ENCODE assay signal across 14 cellular contexts in genomic region chr1:87169250-87169910, GRCh38.
DNase-seq lines count a peak whose midpoint lies in the region; ATAC-seq and TF ChIP-seq lines count a peak whose summit lies in the region.
"Had no signal": no experiment of that assay in that cellular context is flagged by ENCODE, and none has a peak within 500 bp of the region (broad histone marks: within the 10 kb centered on the region; RNA-seq: fewer than 3 reads in every experiment).

No MANE protein-coding gene starts in this region.

- no peaks in the 10 kb centered on the region for H3K36me3 ChIP-seq in neural progenitor cell
- no peaks in the 10 kb centered on the region for H3K36me3 ChIP-seq in tibial nerve

- H3K4me1 ChIP-seq in neural progenitor cell = peaks cover 31% of the 10 kb centered on the region
- peaks cover 0 to 47% (median 20%) of the 10 kb centered on the region in 4 donors for H3K4me1 ChIP-seq in tibial nerve
- H3K4me1 ChIP-seq: Caco-2 had no signal

- no peak overlapping the region for H3K4me3 Mint-ChIP-seq in neural progenitor cell

- peak overlapping the region; percentile 87 for H2AFZ ChIP-seq in neural progenitor cell (replicated peaks)
- H2AFZ ChIP-seq: GM23248 had no signal

- TF ChIP-seq EP300 in tibial nerve (IDR thresholded peaks at IDR 0.05) = no peak

- H4K20me1 ChIP-seq in neural progenitor cell (ENCODE audit: low read depth) = no peaks in the 10 kb centered on the region

- peak; percentile 60 for DNase-seq in astrocyte of the cerebellum (ENCODE audit: low read depth)
- DNase-seq in epidermal melanocyte (ENCODE audit: insufficient read length, low spot score) = peak; percentile 49
- peak; percentile 14 for DNase-seq in neural progenitor cell (ENCODE audit: low spot score)
- DNase-seq in tibial nerve (ENCODE audit: low spot score in 2 of 2) = no peak
- DNase-seq in left lobe of liver (ENCODE audit: low spot score) = no peak
- no peak for DNase-seq in HPDE6-E6E7 (ENCODE audit: extremely low spot score)
- DNase-seq: Caco-2, DMS153, GM23248, NCI-H187 treated with DMSO at 0.1 percent for 48 hours, NCI-H2171, SHP77 treated with DMSO at 0.1 percent for 48 hours had no signal

- H3K27ac ChIP-seq in neural progenitor cell (no peak overlapping the region), tibial nerve (peak overlapping the region in 3 of 4 donors; percentile 37 to 77 (median 65))
- H3K27ac ChIP-seq: GM23248 had no signal

- H3K9me3 ChIP-seq in neural progenitor cell (ENCODE audit: low read depth) (no peaks in the 10 kb centered on the region), tibial nerve (no peaks in the 10 kb centered on the region)
- H3K9me3 ChIP-seq: Caco-2 had no signal

- H3K4me3 ChIP-seq in astrocyte of the cerebellum (ENCODE audit: low read depth, low read length) (no peak overlapping the region), neural progenitor cell (no peak overlapping the region), tibial nerve (no peak overlapping the region)
- H3K4me3 ChIP-seq: GM23248, K562 had no signal

- H3F3A ChIP-seq in neural progenitor cell (ENCODE audit: low read depth) = no peaks in the 10 kb centered on the region

- H3K27me3 ChIP-seq in neural progenitor cell (no peaks in the 10 kb centered on the region), tibial nerve (no peaks in the 10 kb centered on the region)

- 35 to 42% methylated on average over 3 of the region's 3 CpGs for WGBS in tibial nerve, 2 donors

- no peak for TF ChIP-seq POLR2A in tibial nerve (IDR thresholded peaks at IDR 0.05)

- H3K4me1 Mint-ChIP-seq in neural progenitor cell = peaks cover 36% of the 10 kb centered on the region

- H3K27me3 Mint-ChIP-seq in neural progenitor cell (ENCODE audit: insufficient read depth, low read depth) = peaks cover 4% of the 10 kb centered on the region

- ATAC-seq in GM18868 (IDR thresholded peaks at IDR 0.05; ENCODE audit: unreplicated experiment) (no peak), left lobe of liver (no peak)
- ATAC-seq: K562 had no signal

- H3K79me2 ChIP-seq in neural progenitor cell (ENCODE audit: low read depth) = no peaks in the 10 kb centered on the region

- H3K9me3 Mint-ChIP-seq in neural progenitor cell = no peaks in the 10 kb centered on the region

- H3K36me3 Mint-ChIP-seq in neural progenitor cell = no peaks in the 10 kb centered on the region

- H3K4me2 ChIP-seq in neural progenitor cell = no peak overlapping the region

- in situ Hi-C loops in astrocyte of the cerebellum (cut with HindIII; ENCODE audit: low sequenced_read_pairs) = no loop called here

- H3K9ac ChIP-seq in neural progenitor cell = no peak overlapping the region
- H3K9ac ChIP-seq: GM23248 had no signal

- peak overlapping the region; percentile 77 for H3K27ac Mint-ChIP-seq in neural progenitor cell

- no peak for TF ChIP-seq CTCF in astrocyte of the cerebellum (IDR thresholded peaks at IDR 0.05; ENCODE audit: low read depth, low read length, missing control alignments)
- no peak for TF ChIP-seq CTCF in neural progenitor cell (IDR thresholded peaks at IDR 0.05)
- TF ChIP-seq CTCF in tibial nerve (IDR thresholded peaks at IDR 0.05) = no peak

Comparison
In these comparisons a context has a peak if more than half of its experiments do, and no peak if none do; other contexts are left out.
1. DNase-seq: peak in astrocyte of the cerebellum (single experiment), epidermal melanocyte (single experiment) and neural progenitor cell (single experiment); none in tibial nerve (0 of 2), left lobe of liver (single experiment) and HPDE6-E6E7 (single experiment).